15 cellular contexts compared by ENCODE assay signal in genomic region chr12:107329569-107330324, GRCh38.
DNase-seq lines count a peak whose midpoint lies in the region; ATAC-seq and TF ChIP-seq lines count a peak whose summit lies in the region.
"Had no signal": no experiment of that assay in that cellular context is flagged by ENCODE, and none has a peak within 500 bp of the region (broad histone marks: within the 10 kb centered on the region; RNA-seq: fewer than 3 reads in every experiment).

No MANE protein-coding gene starts in this region.

- TF ChIP-seq CTCF in WERI-Rb-1 (IDR thresholded peaks at IDR 0.05; ENCODE audit: low read depth, low read length), result no peak

- no peak overlapping the region for H3K4me3 ChIP-seq in adipocyte (ENCODE audit: low read length)
- H3K4me3 ChIP-seq in WERI-Rb-1 (ENCODE audit: low read depth, low read length), result no peak overlapping the region
- H3K4me3 ChIP-seq: GM23338 had no signal

- H3K4me1 Mint-ChIP-seq in activated T-cell treated with anti-CD3 and anti-CD28 coated beads, Interleukin-2, amount 50 U/mL, for 4 hours (ENCODE audit: low read depth), result peaks cover 59% of the 10 kb centered on the region
- peaks cover 68% of the 10 kb centered on the region for H3K4me1 Mint-ChIP-seq in stimulated activated effector memory CD8-positive, alpha-beta T cell treated with anti-CD3 and anti-CD28 coated beads, Interleukin-12 subunit alpha, Interleukin-12 subunit beta, amount 100 ng/mL, for 72 hours
- H3K4me1 Mint-ChIP-seq: mesothelial cell of epicardium had no signal

- no peak overlapping the region for H3K4me3 Mint-ChIP-seq in activated T-cell treated with anti-CD3 and anti-CD28 coated beads, Interleukin-2, amount 50 U/mL, for 4 hours
- H3K4me3 Mint-ChIP-seq in stimulated activated effector memory CD8-positive, alpha-beta T cell treated with anti-CD3 and anti-CD28 coated beads, Interleukin-12 subunit alpha, Interleukin-12 subunit beta, amount 100 ng/mL, for 72 hours, result peak overlapping the region; percentile 31
- H3K4me3 Mint-ChIP-seq: GM23338, mesothelial cell of epicardium had no signal

- no peak for DNase-seq in activated T-cell treated with anti-CD3 and anti-CD28 coated beads, Interleukin-2, amount 50 U/mL, for 4 hours
- no peak for DNase-seq in activated T-cell treated with anti-CD3 and anti-CD28 coated beads, Interleukin-2, amount 50 U/mL, for 1 hour
- DNase-seq in NOMO-1 (lab: John Stamatoyannopoulos, UW; ENCODE audit: unreplicated experiment in 2 of 2) (peak; percentile 64 to 86), adipocyte (ENCODE audit: low read depth) (peak; percentile 28), WERI-Rb-1 (no peak), OCI-M2 (lab: John Stamatoyannopoulos, UW; ENCODE audit: unreplicated experiment) (no peak), NCI-H146 (lab: John Stamatoyannopoulos, UW) (no peak)
- no peak for DNase-seq in stimulated activated effector memory CD8-positive, alpha-beta T cell treated with anti-CD3 and anti-CD28 coated beads, Interleukin-12 subunit alpha, Interleukin-12 subunit beta, amount 100 ng/mL, for 72 hours (ENCODE audit: low spot score in 2 of 2)
- DNase-seq: activated CD4-positive, CD25-positive, alpha-beta regulatory T cell treated with anti-CD3 and anti-CD28 coated beads, Interleukin-2, amount 50 U/mL, for 72 hours; amygdala; effector CD8-positive, alpha-beta T cell; hypothalamus; Right ventricle myocardium superior had no signal

- H3K27me3 Mint-ChIP-seq in activated T-cell treated with anti-CD3 and anti-CD28 coated beads, Interleukin-2, amount 50 U/mL, for 4 hours (ENCODE audit: low read depth), result no peaks in the 10 kb centered on the region

- H3K27ac ChIP-seq in WERI-Rb-1, result no peak overlapping the region

- H3K36me3 Mint-ChIP-seq in activated T-cell treated with anti-CD3 and anti-CD28 coated beads, Interleukin-2, amount 50 U/mL, for 4 hours (ENCODE audit: insufficient read depth), result peaks cover 4% of the 10 kb centered on the region
- H3K36me3 Mint-ChIP-seq in stimulated activated effector memory CD8-positive, alpha-beta T cell treated with anti-CD3 and anti-CD28 coated beads, Interleukin-12 subunit alpha, Interleukin-12 subunit beta, amount 100 ng/mL, for 72 hours, result peaks cover 5% of the 10 kb centered on the region
- H3K36me3 Mint-ChIP-seq: mesothelial cell of epicardium had no signal

- H3K9me3 ChIP-seq in adipocyte (ENCODE audit: control insufficient read depth, low read length) (no peaks in the 10 kb centered on the region), WERI-Rb-1 (ENCODE audit: severe bottlenecking) (no peaks in the 10 kb centered on the region)

- no peak overlapping the region for H3K9ac ChIP-seq in adipocyte (ENCODE audit: low read length)

- H3K4me1 ChIP-seq in adipocyte (ENCODE audit: control insufficient read depth, insufficient read depth, low read length), result peaks cover 7% of the 10 kb centered on the region

- no peaks in the 10 kb centered on the region for H3K9me3 Mint-ChIP-seq in activated T-cell treated with anti-CD3 and anti-CD28 coated beads, Interleukin-2, amount 50 U/mL, for 4 hours
- no peaks in the 10 kb centered on the region for H3K9me3 Mint-ChIP-seq in stimulated activated effector memory CD8-positive, alpha-beta T cell treated with anti-CD3 and anti-CD28 coated beads, Interleukin-12 subunit alpha, Interleukin-12 subunit beta, amount 100 ng/mL, for 72 hours
- H3K9me3 Mint-ChIP-seq: GM23338, mesothelial cell of epicardium had no signal

- peak; percentile 77 to 85 for ATAC-seq in activated T-cell treated with anti-CD3 and anti-CD28 coated beads, Interleukin-2, amount 50 U/mL, for 4 hours
- peak; percentile 74 for ATAC-seq in stimulated activated effector memory CD8-positive, alpha-beta T cell treated with anti-CD3 and anti-CD28 coated beads, Interleukin-12 subunit alpha, Interleukin-12 subunit beta, amount 100 ng/mL, for 72 hours
- ATAC-seq: GM23338 had no signal

- H3K36me3 ChIP-seq in adipocyte (ENCODE audit: control insufficient read depth, insufficient read depth, low read length, severe bottlenecking) (no peaks in the 10 kb centered on the region), WERI-Rb-1 (no peaks in the 10 kb centered on the region)

- H3K27ac Mint-ChIP-seq in stimulated activated effector memory CD8-positive, alpha-beta T cell treated with anti-CD3 and anti-CD28 coated beads, Interleukin-12 subunit alpha, Interleukin-12 subunit beta, amount 100 ng/mL, for 72 hours, result peak overlapping the region; percentile 17
- H3K27ac Mint-ChIP-seq: GM23338, mesothelial cell of epicardium had no signal

- H3K27me3 ChIP-seq in adipocyte (replicated peaks; ENCODE audit: control insufficient read depth, insufficient read depth, low read length) (peaks cover 20% of the 10 kb centered on the region), WERI-Rb-1 (ENCODE audit: insufficient read depth, low read depth, severe bottlenecking) (no peaks in the 10 kb centered on the region)

Comparison
In these comparisons a context has a peak if more than half of its experiments do, and no peak if none do; other contexts are left out.
1. DNase-seq: peak in NOMO-1 (2 of 2) and adipocyte (single experiment); none in activated T-cell treated with anti-CD3 and anti-CD28 coated beads, Interleukin-2, amount 50 U/mL, for 4 hours (single experiment), activated T-cell treated with anti-CD3 and anti-CD28 coated beads, Interleukin-2, amount 50 U/mL, for 1 hour (single experiment), stimulated activated effector memory CD8-positive, alpha-beta T cell treated with anti-CD3 and anti-CD28 coated beads, Interleukin-12 subunit alpha, Interleukin-12 subunit beta, amount 100 ng/mL, for 72 hours (0 of 2), WERI-Rb-1 (single experiment), OCI-M2 (single experiment) and NCI-H146 (single experiment).